Comparison of ENCODE assay signal across 1 cellular context in genomic region chr21:46269466-46269865, GRCh38.
TF ChIP-seq lines count a peak whose summit lies in the region.

No MANE protein-coding gene starts in this region.

TF ChIP-seq in GM12878, 131 proteins besides CTCF, POLR2A, EP300 and RAD21:
- no peak for TF ChIP-seq RCOR1 (conservative IDR thresholded peaks at IDR 0.05; ENCODE audit: low read depth, low read length)
- no peak for TF ChIP-seq FOXM1 (IDR thresholded peaks at IDR 0.05; ENCODE audit: low read depth, low read length)
- TF ChIP-seq RB1 (IDR thresholded peaks at IDR 0.05; ENCODE audit: borderline replicate concordance): no peak
- TF ChIP-seq IKZF1 (conservative IDR thresholded peaks at IDR 0.05): no peak
- no peak for TF ChIP-seq MAX (IDR thresholded peaks at IDR 0.05; ENCODE audit: low read depth, low read length)
- TF ChIP-seq EGR1 (IDR thresholded peaks at IDR 0.05; ENCODE audit: borderline replicate concordance in 1 of 2, low read depth in 2 of 2, low read length in 2 of 2): no peak
- TF ChIP-seq YY1 (IDR thresholded peaks at IDR 0.05; ENCODE audit: low read depth, low read length): no peak
- TF ChIP-seq HDAC2 (IDR thresholded peaks at IDR 0.05): no peak
- TF ChIP-seq SP1 (IDR thresholded peaks at IDR 0.05; ENCODE audit: low read depth, low read length): no peak
- TF ChIP-seq CEBPB (IDR thresholded peaks at IDR 0.05; ENCODE audit: borderline replicate concordance in 1 of 2, low read depth in 2 of 2, low read length in 2 of 2): no peak
- TF ChIP-seq NRF1 (conservative IDR thresholded peaks at IDR 0.05; ENCODE audit: low read depth, low read length): no peak
- no peak for TF ChIP-seq TCF7 (IDR thresholded peaks at IDR 0.05; ENCODE audit: borderline replicate concordance)
- TF ChIP-seq ETV6 (conservative IDR thresholded peaks at IDR 0.05 in 1 of 2, IDR thresholded peaks at IDR 0.05 in 1 of 2; ENCODE audit: borderline replicate concordance in 1 of 2, low read depth in 1 of 2): no peak
- TF ChIP-seq CHD1 (IDR thresholded peaks at IDR 0.05; ENCODE audit: low read depth, low read length): no peak
- TF ChIP-seq KAT2A (conservative IDR thresholded peaks at IDR 0.05; ENCODE audit: control insufficient read depth, low read depth, low read length): no peak
- no peak for TF ChIP-seq NR2F1 (conservative IDR thresholded peaks at IDR 0.05)
TF ChIP-seq in GM12878: peak in this region for 0.
